In genomic region chrX:132945055-132945599, GRCh38 we compare ENCODE assay signal across 2 cellular contexts. TPM values are rescaled to one million over a fixed set of nuclear protein-coding genes. Genes with fewer than 3 reads are reported as not detected.
"Had no signal": no experiment of that assay in that cellular context is flagged by ENCODE, and none has a peak within 500 bp of the region (broad histone marks: within the 10 kb centered on the region; RNA-seq: fewer than 3 reads in every experiment).

No MANE protein-coding gene starts in this region.

RNA-seq across cellular contexts. Expression of gene HS6ST2, which starts 13.3 kb away (rescaled TPM):
- total RNA-seq: LHCN-M2, M059J had no signal
